Comparison of ENCODE assay signal across 29 cellular contexts in genomic region chr17:66920426-66920825, GRCh38. TPM values are rescaled to one million over a fixed set of nuclear protein-coding genes. Genes with fewer than 3 reads are reported as not detected.
"Had no signal": no experiment of that assay in that cellular context is flagged by ENCODE, and none has a peak within 500 bp of the region (broad histone marks: within the 10 kb centered on the region; RNA-seq: fewer than 3 reads in every experiment).

No MANE protein-coding gene starts in this region.

- FAIRE-seq: kidney, small intestine had no signal

- H3K27ac Mint-ChIP-seq: naive thymus-derived CD4-positive, alpha-beta T cell; nephron; stimulated activated naive B cell treated with anti-CD40 and anti-IgM and Interleukin-4, amounts not matched to agents 10 μg/mL and 1 μg/mL and 100 μg/mL, for 72 hours; stimulated activated naive CD8-positive, alpha-beta T cell treated with anti-CD3 and anti-CD28 coated beads, Interleukin-15, Interleukin-2, amounts not matched to agents 100 ng/mL and 50 ng/mL, for 24 hours had no signal

- H3K27ac ChIP-seq: gastrocnemius medialis, heart left ventricle, hepatocyte, left lung, ovary, psoas muscle, right lobe of liver, thoracic aorta, tibial nerve, upper lobe of left lung, vagina had no signal

- H3K4me2 ChIP-seq: hepatocyte had no signal

- H3K4me3 Mint-ChIP-seq: effector memory CD8-positive, alpha-beta T cell; naive thymus-derived CD4-positive, alpha-beta T cell; nephron; stimulated activated naive B cell treated with anti-CD40 and anti-IgM and Interleukin-4, amounts not matched to agents 10 μg/mL and 1 μg/mL and 100 μg/mL, for 72 hours; stimulated activated naive CD8-positive, alpha-beta T cell treated with anti-CD3 and anti-CD28 coated beads, Interleukin-15, Interleukin-2, amounts not matched to agents 100 ng/mL and 50 ng/mL, for 24 hours had no signal

- H3K9me3 ChIP-seq: gastrocnemius medialis, left lung, ovary, psoas muscle, right lobe of liver, thoracic aorta, upper lobe of left lung, vagina had no signal

- H3K36me3 Mint-ChIP-seq: stimulated activated naive B cell treated with anti-CD40 and anti-IgM and Interleukin-4, amounts not matched to agents 10 μg/mL and 1 μg/mL and 100 μg/mL, for 72 hours had no signal

- H3K4me1 ChIP-seq: gastrocnemius medialis, heart left ventricle, left lung, psoas muscle, right lobe of liver, tibial nerve, upper lobe of left lung, vagina had no signal

- H3K27me3 ChIP-seq: gastrocnemius medialis, hepatocyte, left lung, ovary, right lobe of liver, tibial nerve, upper lobe of left lung, vagina had no signal

- H2AFZ ChIP-seq: hepatocyte had no signal

- H3K4me1 Mint-ChIP-seq: stimulated activated naive B cell treated with anti-CD40 and anti-IgM and Interleukin-4, amounts not matched to agents 10 μg/mL and 1 μg/mL and 100 μg/mL, for 72 hours had no signal

- DNase-seq: cortex of kidney; effector memory CD8-positive, alpha-beta T cell; gastrocnemius medialis; heart left ventricle; kidney; left lung; mesenchymal stem cell; midbrain; naive thymus-derived CD4-positive, alpha-beta T cell; occipital lobe; ovary; psoas muscle; right lobe of liver; small intestine; stimulated activated CD4-positive, alpha-beta T cell treated with anti-CD3 and anti-CD28 coated beads, Interleukin-15, amount 100 ng/mL, for 24 hours; stimulated activated CD4-positive, alpha-beta T cell treated with anti-CD3 and anti-CD28 coated beads, Interleukin-2, amount 100 ng/mL, for 48 hours; stimulated activated naive B cell treated with anti-CD40 and anti-IgM and Interleukin-4, amounts not matched to agents 10 μg/mL and 1 μg/mL and 100 μg/mL, for 72 hours; upper lobe of left lung had no signal

- ATAC-seq: effector memory CD8-positive, alpha-beta T cell; esophagus mucosa; gastrocnemius medialis; heart left ventricle; left lung; naive thymus-derived CD4-positive, alpha-beta T cell; psoas muscle; right lobe of liver; stimulated activated naive B cell treated with anti-CD40 and anti-IgM and Interleukin-4, amounts not matched to agents 10 μg/mL and 1 μg/mL and 100 μg/mL, for 72 hours had no signal

- H3K36me3 ChIP-seq: gastrocnemius medialis, heart left ventricle, left lung, ovary, right lobe of liver, thoracic aorta, tibial nerve, upper lobe of left lung, vagina had no signal

- H3K4me3 ChIP-seq: gastrocnemius medialis, heart left ventricle, hepatocyte, left lung, ovary, psoas muscle, right lobe of liver, thoracic aorta, tibial nerve, upper lobe of left lung, vagina had no signal

RNA-seq across cellular contexts. Expression of gene CACNG4, which starts 44.1 kb away (rescaled TPM):
- total RNA-seq: dermis microvascular lymphatic vessel endothelial cell; gastrocnemius medialis; glomerular endothelial cell; lung microvascular endothelial cell; mucosa of gallbladder; naive thymus-derived CD4-positive, alpha-beta T cell; psoas muscle; right lobe of liver; thoracic aorta had no signal
- polyA plus RNA-seq: naive thymus-derived CD4-positive, alpha-beta T cell had no signal
